9 cellular contexts compared by ENCODE assay signal in genomic region chr10:54854843-54855242, GRCh38. TPM values are rescaled to one million over a fixed set of nuclear protein-coding genes. Genes with fewer than 3 reads are reported as not detected.
"Had no signal": no experiment of that assay in that cellular context is flagged by ENCODE, and none has a peak within 500 bp of the region (broad histone marks: within the 10 kb centered on the region; RNA-seq: fewer than 3 reads in every experiment).

No MANE protein-coding gene starts in this region.

- H3K27ac ChIP-seq: GM23248, HL-60 had no signal

- H2AFZ ChIP-seq: GM23248 had no signal

- H3K36me3 ChIP-seq: HAP-1 had no signal

- ATAC-seq: HCT116 had no signal

- H3K4me3 Mint-ChIP-seq: HFFc6, IgD-negative memory B cell had no signal

- H3K9me3 ChIP-seq: HAP-1 had no signal

- H3K36me3 Mint-ChIP-seq: IgD-negative memory B cell had no signal

- DNase-seq: GM23248, GOT3, H7, HFFc6 had no signal

- H3K9ac ChIP-seq: GM23248 had no signal

- H3K27me3 Mint-ChIP-seq: IgD-negative memory B cell had no signal

- H3K4me1 Mint-ChIP-seq: IgD-negative memory B cell had no signal

- H3K27ac Mint-ChIP-seq: HFFc6, IgD-negative memory B cell had no signal

- H3K4me1 ChIP-seq: HAP-1 had no signal

- H3K4me3 ChIP-seq: GM23248, HAP-1 had no signal

RNA-seq across cellular contexts. Expression of gene PCDH15, which starts 53.8 kb away (rescaled TPM):
- total RNA-seq: GM23248, H7, HepG2, HFFc6 had no signal
- polyA plus RNA-seq: GM23248, HepG2, IgD-negative memory B cell had no signal
